ENCODE assay signal across 29 cellular contexts in the genomic region with DNA sequence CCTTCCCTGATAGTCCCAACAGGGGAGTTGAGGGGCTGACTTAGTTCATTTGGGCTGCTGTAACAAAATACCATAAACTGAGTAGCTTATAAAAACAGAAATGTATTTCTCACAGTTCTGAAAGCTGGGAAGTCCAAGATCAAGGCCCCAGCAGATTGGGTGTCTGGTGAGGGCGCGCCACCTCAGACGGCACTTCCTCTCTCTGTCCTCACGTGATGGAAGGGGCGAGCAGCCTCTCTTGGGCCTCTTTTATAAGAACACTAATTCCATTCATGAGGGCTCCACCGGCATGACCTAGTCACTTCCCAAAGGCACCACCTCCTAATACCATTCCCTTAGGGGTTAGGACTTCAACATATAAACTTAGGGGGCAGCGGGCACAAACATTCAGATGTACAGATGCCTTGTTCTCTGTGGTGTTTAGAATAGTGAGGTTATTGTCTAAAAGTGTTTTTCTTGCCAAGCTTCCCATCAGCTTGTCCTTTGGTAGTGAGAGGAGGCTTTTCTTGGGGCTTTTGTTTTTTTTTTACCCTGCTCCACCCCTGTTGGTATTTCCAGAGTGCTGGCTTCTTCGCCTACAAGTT. TPM values are rescaled to one million over a fixed set of nuclear protein-coding genes. Genes with fewer than 3 reads are reported as not detected.
DNase-seq lines count a peak whose midpoint lies in the region; ATAC-seq and TF ChIP-seq lines count a peak whose summit lies in the region.
"Had no signal": no experiment of that assay in that cellular context is flagged by ENCODE, and none has a peak within 500 bp of the region (broad histone marks: within the 10 kb centered on the region; RNA-seq: fewer than 3 reads in every experiment).

No MANE protein-coding gene starts in this region.

- H3K9me3 Mint-ChIP-seq in activated naive CD8-positive, alpha-beta T cell (ENCODE audit: low read depth) = no peaks in the 10 kb centered on the region
- no peaks in the 10 kb centered on the region for H3K9me3 Mint-ChIP-seq in activated naive CD8-positive, alpha-beta T cell treated with anti-CD3 and anti-CD28 coated beads, Interleukin-2, amount 50 U/mL, for 24 hours
- H3K9me3 Mint-ChIP-seq: activated T-helper 2 cell treated with anti-CD3 and anti-CD28 coated beads, Interferon-gamma antibody, Interleukin-2, Interleukin-4, amounts not matched to agents 10 μg/mL and 5 μg/mL and 100 μg/mL, durations not matched to agents 14 hours and 24 hours and 36 hours had no signal

- no peaks in the 10 kb centered on the region for H3K27me3 Mint-ChIP-seq in activated naive CD8-positive, alpha-beta T cell
- no peaks in the 10 kb centered on the region for H3K27me3 Mint-ChIP-seq in activated naive CD8-positive, alpha-beta T cell treated with anti-CD3 and anti-CD28 coated beads, Interleukin-2, amount 50 U/mL, for 24 hours

- no peak for ATAC-seq in activated naive CD8-positive, alpha-beta T cell treated with anti-CD3 and anti-CD28 coated beads, Interleukin-2, amount 50 U/mL, for 24 hours
- ATAC-seq: GM12878, heart left ventricle, PC-3, right cardiac atrium had no signal

- no peak for TF ChIP-seq CTCF in left ventricle myocardium inferior (IDR thresholded peaks at IDR 0.05; ENCODE audit: borderline replicate concordance)

- H3K9me3 ChIP-seq in left ventricle myocardium inferior (replicated peaks) = no peaks in the 10 kb centered on the region
- H3K9me3 ChIP-seq: esophagus muscularis mucosa, heart left ventricle, MG63, SK-N-SH, thoracic aorta, uterus had no signal

- H3K4me3 Mint-ChIP-seq in activated naive CD8-positive, alpha-beta T cell = no peak overlapping the region
- no peak overlapping the region for H3K4me3 Mint-ChIP-seq in activated naive CD8-positive, alpha-beta T cell treated with anti-CD3 and anti-CD28 coated beads, Interleukin-2, amount 50 U/mL, for 24 hours

- peak overlapping the region; percentile 75 for H3K27ac Mint-ChIP-seq in activated naive CD8-positive, alpha-beta T cell
- no peak overlapping the region for H3K27ac Mint-ChIP-seq in activated naive CD8-positive, alpha-beta T cell treated with anti-CD3 and anti-CD28 coated beads, Interleukin-2, amount 50 U/mL, for 24 hours
- H3K27ac Mint-ChIP-seq: activated T-helper 2 cell treated with anti-CD3 and anti-CD28 coated beads, Interferon-gamma antibody, Interleukin-2, Interleukin-4, amounts not matched to agents 10 μg/mL and 5 μg/mL and 100 μg/mL, durations not matched to agents 14 hours and 24 hours and 36 hours had no signal

- H3K27me3 ChIP-seq in left ventricle myocardium inferior (ENCODE audit: low read depth) = no peaks in the 10 kb centered on the region
- H3K27me3 ChIP-seq: esophagus muscularis mucosa, heart left ventricle, MG63, uterus had no signal

- no peak overlapping the region for H3K4me3 ChIP-seq in left ventricle myocardium inferior
- H3K4me3 ChIP-seq: esophagus muscularis mucosa, GM12878, heart left ventricle, MG63, smooth muscle cell, thoracic aorta, uterus had no signal

- peaks cover 7% of the 10 kb centered on the region for H3K36me3 ChIP-seq in left ventricle myocardium inferior
- H3K36me3 ChIP-seq: uterus had no signal

- intact Hi-C loops in left ventricle myocardium inferior (cut with micrococcal nuclease) = no loop called here

- peaks cover 33% of the 10 kb centered on the region for H3K4me1 Mint-ChIP-seq in activated naive CD8-positive, alpha-beta T cell (ENCODE audit: low read depth)
- peaks cover 10% of the 10 kb centered on the region for H3K4me1 Mint-ChIP-seq in activated naive CD8-positive, alpha-beta T cell treated with anti-CD3 and anti-CD28 coated beads, Interleukin-2, amount 50 U/mL, for 24 hours

- peaks cover 23% of the 10 kb centered on the region for H3K4me1 ChIP-seq in left ventricle myocardium inferior
- H3K4me1 ChIP-seq: uterus had no signal

- H3K36me3 Mint-ChIP-seq in activated naive CD8-positive, alpha-beta T cell = peaks cover 21% of the 10 kb centered on the region
- H3K36me3 Mint-ChIP-seq in activated naive CD8-positive, alpha-beta T cell treated with anti-CD3 and anti-CD28 coated beads, Interleukin-2, amount 50 U/mL, for 24 hours (ENCODE audit: low read depth) = peaks cover 5% of the 10 kb centered on the region

- H3K27ac ChIP-seq in angular gyrus (ENCODE audit: low read depth, low read length) = peak overlapping the region; percentile 49
- H3K27ac ChIP-seq in left ventricle myocardium inferior (replicated peaks) = no peak overlapping the region
- H3K27ac ChIP-seq: esophagus muscularis mucosa, heart left ventricle, HL-60, thoracic aorta, uterus had no signal

- DNase-seq in activated naive CD8-positive, alpha-beta T cell treated with anti-CD3 and anti-CD28 coated beads, Interleukin-2, amount 50 U/mL, for 24 hours = no peak
- peak; percentile 27 for DNase-seq in midbrain (lab: John Stamatoyannopoulos, UW)
- DNase-seq in GM19240 (ENCODE audit: insufficient read length, low spot score) = no peak
- no peak for DNase-seq in AG08396 (ENCODE audit: low spot score)
- DNase-seq in left ventricle myocardium inferior = no peak
- DNase-seq: ACHN; activated CD4-positive, alpha-beta T cell treated with anti-CD3 and anti-CD28 coated beads, Interleukin-2, amount 50 U/mL, for 4 hours; activated CD4-positive, CD25-positive, alpha-beta regulatory T cell; COR-L47; foreskin fibroblast; heart left ventricle; KG1; NCI-H1417; NCI-H2081 treated with DMSO at 0.1 percent for 48 hours; NCI-H226; NCI-H526 treated with DMSO at 0.1 percent for 48 hours; PC-3; right cardiac atrium; SK-N-SH; uterus had no signal

RNA-seq across cellular contexts. Expression of gene NIPAL3, which starts 20.3 kb away (rescaled TPM):
- total RNA-seq in left ventricle myocardium inferior = 30.1 TPM

RNA-seq across cellular contexts. Expression of gene STPG1, which starts 22.3 kb away (rescaled TPM):
- total RNA-seq in left ventricle myocardium inferior = 4.9 TPM
